ENCODE assay signal across 9 cellular contexts in genomic region chr11:112004389-112004788, GRCh38. TPM values are rescaled to one million over a fixed set of nuclear protein-coding genes. Genes with fewer than 3 reads are reported as not detected.
DNase-seq lines count a peak whose midpoint lies in the region; ATAC-seq and TF ChIP-seq lines count a peak whose summit lies in the region.
"Had no signal": no experiment of that assay in that cellular context is flagged by ENCODE, and none has a peak within 500 bp of the region (broad histone marks: within the 10 kb centered on the region; RNA-seq: fewer than 3 reads in every experiment).

No MANE protein-coding gene starts in this region.

- H3K27ac Mint-ChIP-seq in Calu3 (ENCODE audit: unreplicated experiment), result no peak overlapping the region

- H3K9me3 ChIP-seq in spleen, result no peaks in the 10 kb centered on the region

- H3K36me3 ChIP-seq in spleen, result no peaks in the 10 kb centered on the region

- H3K4me3 ChIP-seq in astrocyte of the cerebellum (ENCODE audit: low read depth, low read length) (no peak overlapping the region), spleen (no peak overlapping the region)

- no peaks in the 10 kb centered on the region for H3K36me3 Mint-ChIP-seq in Calu3 (ENCODE audit: insufficient read depth, unreplicated experiment)

- TF ChIP-seq CTCF in astrocyte of the cerebellum (IDR thresholded peaks at IDR 0.05; ENCODE audit: low read depth, low read length, missing control alignments), result peak; percentile 45
- peak in 9 of 11 experiments; percentile 15 to 52 (median 46) for TF ChIP-seq CTCF in spleen (IDR thresholded peaks at IDR 0.05 in 8 of 11, conservative IDR thresholded peaks at IDR 0.05 in 3 of 11)
- TF ChIP-seq CTCF in Calu3 (IDR thresholded peaks at IDR 0.05; ENCODE audit: unreplicated experiment), result no peak

- H3K9me3 Mint-ChIP-seq in Calu3 (ENCODE audit: low read depth, unreplicated experiment), result peaks cover 8% of the 10 kb centered on the region

- TF ChIP-seq POLR2A in spleen (IDR thresholded peaks at IDR 0.05), result no peak

- intact Hi-C loops in spleen (cut with DNase I; ENCODE audit: low total_unique reads) (no loop called here), Calu3 (cut with micrococcal nuclease; ENCODE audit: unreplicated experiment) (no loop called here)

- H3K4me1 ChIP-seq in spleen, result no peaks in the 10 kb centered on the region

- CTCF ChIA-PET in Calu3 (lab: Charles Lee), result no interaction called here

- ATAC-seq in GM19397 (IDR thresholded peaks at IDR 0.05; ENCODE audit: unreplicated experiment) (peak; percentile 85), HG03439 (IDR thresholded peaks at IDR 0.05; ENCODE audit: unreplicated experiment) (peak; percentile 87)

- DNase-seq in GM03348 (ENCODE audit: low spot score) (peak; percentile 6), astrocyte of the cerebellum (ENCODE audit: low read depth) (no peak), spleen (no peak), amygdala (lab: John Stamatoyannopoulos, UW) (no peak), KG1 (lab: John Stamatoyannopoulos, UW) (no peak), Calu3 (no peak)

- H3K27ac ChIP-seq in spleen, result no peak overlapping the region
- H3K27ac ChIP-seq: epithelial cell of prostate had no signal

- 40 to 56% (median 51%) methylated on average over 4 of the region's 4 CpGs for WGBS in spleen, 5 donors

- no peaks in the 10 kb centered on the region for H3K4me1 Mint-ChIP-seq in Calu3 (ENCODE audit: low read depth, unreplicated experiment)

- H3K27me3 Mint-ChIP-seq in Calu3 (ENCODE audit: unreplicated experiment), result peaks cover 30% of the 10 kb centered on the region

- H3K27me3 ChIP-seq in spleen (replicated peaks in 1 of 7), result peaks cover 0 to 6% (median 0%) of the 10 kb centered on the region in 7 donors

- BruUV-seq in Calu3 (replicated peaks; lab: Mats Ljungman, UMichigan), result no TSS peak

- in situ Hi-C loops in astrocyte of the cerebellum (cut with HindIII; ENCODE audit: low sequenced_read_pairs), result no loop called here

- H3K4me3 Mint-ChIP-seq in Calu3 (ENCODE audit: low read depth, unreplicated experiment), result no peak overlapping the region

RNA-seq across cellular contexts. Expression of gene DLAT, which starts 20.8 kb away (rescaled TPM):
- total RNA-seq in spleen (10 to 100 TPM; 17.5 to 22.9 (median 19.2) TPM), Calu3 (2022) (25.4 and 27.4 TPM in 2 replicates)
- 10 to 100 TPM in 2 of 3 donors, 1 to 10 TPM in 1; 8.1 to 13.0 (median 10.2) TPM for polyA plus RNA-seq in spleen
